ENCODE assay signal across 11 cellular contexts in the genomic region with DNA sequence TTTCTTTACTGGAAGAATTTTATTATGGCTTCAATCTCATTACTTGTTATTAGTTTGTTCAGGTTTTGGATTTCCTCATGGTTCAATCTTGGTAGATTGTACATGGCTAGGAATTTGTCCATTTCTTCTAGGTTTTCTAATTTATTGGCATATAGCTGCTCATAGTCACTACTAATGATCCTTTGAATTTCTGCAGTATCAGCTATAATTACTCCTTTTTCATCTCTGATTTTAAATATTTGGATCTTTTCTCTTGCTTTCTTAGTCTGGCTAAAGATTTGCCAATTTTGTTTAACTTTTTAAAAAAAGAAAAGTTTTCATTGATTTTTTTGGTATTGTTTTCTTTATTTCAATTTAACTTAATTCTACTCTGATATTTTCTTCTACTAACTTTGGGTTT. TPM values are rescaled to one million over a fixed set of nuclear protein-coding genes. Genes with fewer than 3 reads are reported as not detected.
"Had no signal": no experiment of that assay in that cellular context is flagged by ENCODE, and none has a peak within 500 bp of the region (broad histone marks: within the 10 kb centered on the region; RNA-seq: fewer than 3 reads in every experiment).

No MANE protein-coding gene starts in this region.

- H3K4me3 Mint-ChIP-seq: GM23338, HFFc6, IgD-negative memory B cell had no signal

- H3K4me3 ChIP-seq: GM23338, HAP-1 had no signal

- H3K36me3 Mint-ChIP-seq: IgD-negative memory B cell had no signal

- H3K27ac Mint-ChIP-seq: GM23338, HFFc6, IgD-negative memory B cell had no signal

- H3K27me3 Mint-ChIP-seq: IgD-negative memory B cell had no signal

- H3K27ac ChIP-seq: HL-60 had no signal

- H3K4me1 ChIP-seq: HAP-1 had no signal

- H3K4me2 ChIP-seq: GM23338 had no signal

- ATAC-seq: GM23338, HCT116 had no signal

- DNase-seq: H7, HFFc6, Kasumi-1, KG1 had no signal

- H3K9me3 ChIP-seq: HAP-1 had no signal

- H3K9me3 Mint-ChIP-seq: GM23338 had no signal

- H3K36me3 ChIP-seq: HAP-1 had no signal

- H3K4me1 Mint-ChIP-seq: GM23338, IgD-negative memory B cell had no signal

- H2AFZ ChIP-seq: GM23338 had no signal

RNA-seq across cellular contexts. Expression of a gene that starts 59.2 kb away (rescaled TPM):
- total RNA-seq: GM23338, H4, H7, HFFc6, HT1080 had no signal
- polyA plus RNA-seq: GM23338, IgD-negative memory B cell had no signal
